8 cellular contexts compared by ENCODE assay signal in the genomic region with DNA sequence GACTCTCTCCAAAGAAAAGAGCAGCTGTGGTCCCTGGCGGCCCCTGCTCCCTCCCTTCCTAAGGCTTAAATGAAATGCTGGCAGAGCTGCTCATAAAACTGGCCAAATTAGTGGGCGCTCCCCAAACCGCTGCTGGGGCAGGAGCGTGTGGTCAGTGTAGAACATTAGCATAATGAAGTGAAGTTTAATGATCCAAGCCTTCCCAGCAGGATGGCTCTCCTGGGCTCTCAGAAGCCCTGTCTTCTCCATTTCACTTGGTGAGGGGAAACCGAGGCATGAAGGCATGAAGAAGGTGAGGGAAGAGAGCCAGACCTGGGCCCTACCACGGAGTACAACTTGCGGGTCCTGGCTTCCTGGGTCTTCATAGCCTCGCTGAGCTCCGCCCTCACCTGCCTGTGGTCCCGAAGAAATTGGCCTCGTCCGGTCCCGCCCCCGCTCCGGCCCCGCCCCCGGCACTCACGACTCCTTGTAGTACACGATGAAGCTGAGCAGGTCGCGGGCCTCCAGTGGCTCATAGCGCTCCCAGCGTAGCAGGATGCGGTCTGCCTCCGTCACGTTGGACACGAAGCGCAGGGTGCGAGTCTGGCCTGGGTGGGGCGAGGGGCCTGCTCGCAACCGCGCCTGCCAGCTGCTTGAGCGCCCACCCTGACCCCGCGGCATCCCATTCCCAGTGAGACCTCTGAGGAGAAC. TPM values are rescaled to one million over a fixed set of nuclear protein-coding genes. Genes with fewer than 3 reads are reported as not detected.
A peak's percentile ranks its signal among the peaks of the same experiment; 100 is the strongest.
DNase-seq lines count a peak whose midpoint lies in the region; ATAC-seq and TF ChIP-seq lines count a peak whose summit lies in the region.

No MANE protein-coding gene starts in this region.

- peak; percentile 53 to 79 (median 63) for DNase-seq in CD8-positive, alpha-beta memory T cell
- peak; percentile 95 for DNase-seq in activated CD8-positive, alpha-beta T cell treated with anti-CD3 and anti-CD28 coated beads for 36 hours
- peak; percentile 62 for DNase-seq in effector CD8-positive, alpha-beta T cell (lab: John Stamatoyannopoulos, UW)
- DNase-seq in spleen: peak; percentile 86
- DNase-seq in NCI-H524 (lab: John Stamatoyannopoulos, UW): no peak
- no peak for DNase-seq in NCI-H2107 treated with DMSO at 0.1 percent for 48 hours (lab: John Stamatoyannopoulos, UW; ENCODE audit: unreplicated experiment)
- no peak for DNase-seq in erythroblast (lab: John Stamatoyannopoulos, UW)
- DNase-seq in retina: no peak

- intact Hi-C loops in activated CD8-positive, alpha-beta T cell treated with anti-CD3 and anti-CD28 coated beads for 36 hours (cut with micrococcal nuclease): no loop called here
- intact Hi-C loops in spleen (cut with DNase I; ENCODE audit: low total_unique reads): no loop called here

- CTCF ChIA-PET in CD8-positive, alpha-beta memory T cell (lab: Charles Lee): interaction anchor here (0.9 to 7.3 kb wide), 8 partner anchors 9 to 159 kb away, joined by 4 to 58 read pairs (median 8); partner anchors contain the start of genes INSRR, NTRK1 and SH2D2A
- CTCF ChIA-PET in activated CD8-positive, alpha-beta T cell treated with anti-CD3 and anti-CD28 coated beads for 36 hours (lab: Charles Lee): interaction anchor here (0.8 to 5.7 kb wide), 10 partner anchors 11 to 123 kb away, joined by 3 to 81 read pairs (median 4); partner anchors contain the start of genes INSRR and NTRK1

- peaks cover 18 to 32% of the 10 kb centered on the region in 2 donors for H3K27me3 Mint-ChIP-seq in CD8-positive, alpha-beta memory T cell
- H3K27me3 Mint-ChIP-seq in activated CD8-positive, alpha-beta T cell treated with anti-CD3 and anti-CD28 coated beads for 36 hours: peaks cover 34% of the 10 kb centered on the region

- H3K9me3 Mint-ChIP-seq in CD8-positive, alpha-beta memory T cell: no peaks in the 10 kb centered on the region
- no peaks in the 10 kb centered on the region for H3K9me3 Mint-ChIP-seq in activated CD8-positive, alpha-beta T cell treated with anti-CD3 and anti-CD28 coated beads for 36 hours

- H3K4me3 ChIP-seq in CD8-positive, alpha-beta memory T cell (ENCODE audit: low read length): peak overlapping the region; percentile 60
- H3K4me3 ChIP-seq in spleen: peak overlapping the region in 1 of 8 donors; percentile 39

- WGBS in spleen, 5 donors: 11 to 26% (median 13%) methylated on average over 10 to 36 of the region's 36 CpGs

- ATAC-seq in activated CD8-positive, alpha-beta T cell treated with anti-CD3 and anti-CD28 coated beads for 36 hours: peak; percentile 87

- peaks cover 15% of the 10 kb centered on the region for H3K27me3 ChIP-seq in CD8-positive, alpha-beta memory T cell (ENCODE audit: insufficient read depth, low read length, poor library complexity, severe bottlenecking)
- H3K27me3 ChIP-seq in spleen (replicated peaks in 1 of 7): peaks cover 3 to 90% (median 39%) of the 10 kb centered on the region in 7 donors

- H3K4me3 Mint-ChIP-seq in CD8-positive, alpha-beta memory T cell: peak overlapping the region in 6 of 7 donors; percentile 54 to 85 (median 64)
- peak overlapping the region; percentile 70 for H3K4me3 Mint-ChIP-seq in activated CD8-positive, alpha-beta T cell treated with anti-CD3 and anti-CD28 coated beads for 36 hours

- no peak for TF ChIP-seq CTCF in activated CD8-positive, alpha-beta T cell treated with anti-CD3 and anti-CD28 coated beads for 36 hours (IDR thresholded peaks at IDR 0.05)
- TF ChIP-seq CTCF in spleen (IDR thresholded peaks at IDR 0.05 in 8 of 11, conservative IDR thresholded peaks at IDR 0.05 in 3 of 11): no peak

- H3K27ac Mint-ChIP-seq in CD8-positive, alpha-beta memory T cell: peak overlapping the region in 6 of 8 donors; percentile 27 to 94 (median 75)
- H3K27ac Mint-ChIP-seq in activated CD8-positive, alpha-beta T cell treated with anti-CD3 and anti-CD28 coated beads for 36 hours: peak overlapping the region; percentile 84

- TF ChIP-seq POLR2A in spleen (IDR thresholded peaks at IDR 0.05): no peak
- no peak for TF ChIP-seq POLR2A in erythroblast (IDR thresholded peaks at IDR 0.05; ENCODE audit: low read length)

- peaks cover 19% of the 10 kb centered on the region for H3K4me1 ChIP-seq in CD8-positive, alpha-beta memory T cell (ENCODE audit: insufficient read depth, low read length)
- H3K4me1 ChIP-seq in spleen: peaks cover 0 to 30% (median 16%) of the 10 kb centered on the region in 6 donors

- H3K27ac ChIP-seq in CD8-positive, alpha-beta memory T cell (ENCODE audit: low read depth, low read length): no peak overlapping the region
- no peak overlapping the region for H3K27ac ChIP-seq in spleen

- peaks cover 18 to 42% (median 22%) of the 10 kb centered on the region in 3 donors for H3K4me1 Mint-ChIP-seq in CD8-positive, alpha-beta memory T cell
- peaks cover 44% of the 10 kb centered on the region for H3K4me1 Mint-ChIP-seq in activated CD8-positive, alpha-beta T cell treated with anti-CD3 and anti-CD28 coated beads for 36 hours (ENCODE audit: low read depth)

- no peaks in the 10 kb centered on the region for H3K9me3 ChIP-seq in CD8-positive, alpha-beta memory T cell (ENCODE audit: low read length)
- no peaks in the 10 kb centered on the region for H3K9me3 ChIP-seq in spleen

- no peaks in the 10 kb centered on the region for H3K36me3 Mint-ChIP-seq in CD8-positive, alpha-beta memory T cell
- no peaks in the 10 kb centered on the region for H3K36me3 Mint-ChIP-seq in activated CD8-positive, alpha-beta T cell treated with anti-CD3 and anti-CD28 coated beads for 36 hours (ENCODE audit: low read depth)

- POLR2A ChIA-PET in CD8-positive, alpha-beta memory T cell (lab: Charles Lee): interaction anchor here (0.6 to 1.6 kb wide), 5 partner anchors 9 to 348 kb away, joined by 3 to 6 read pairs (median 4); no protein-coding TSS in a partner anchor
- POLR2A ChIA-PET in activated CD8-positive, alpha-beta T cell treated with anti-CD3 and anti-CD28 coated beads for 36 hours (lab: Charles Lee): interaction anchor here (1.1 to 2.4 kb wide), 9 partner anchors 9 to 47 kb away, joined by 3 to 19 read pairs (median 5); partner anchors contain the start of genes INSRR and NTRK1

- no peaks in the 10 kb centered on the region for H3K36me3 ChIP-seq in CD8-positive, alpha-beta memory T cell (ENCODE audit: insufficient read depth, low read length)
- H3K36me3 ChIP-seq in spleen: no peaks in the 10 kb centered on the region

RNA-seq across cellular contexts. Expression of gene INSRR, which starts 10.3 kb away (rescaled TPM):
- under 1 TPM in 1 of 2 experiments, not detected in 1; 0.07 TPM for total RNA-seq in CD8-positive, alpha-beta memory T cell
- polyA plus RNA-seq in CD8-positive, alpha-beta memory T cell: not detected
- total RNA-seq in activated CD8-positive, alpha-beta T cell treated with anti-CD3 and anti-CD28 coated beads for 36 hours: under 1 TPM; 0.47 to 0.54 TPM
- total RNA-seq in spleen: under 1 TPM in 3 of 7 donors, not detected in 4; 0.09 TPM
- under 1 TPM in 1 of 3 donors, not detected in 2; under 0.01 TPM for polyA plus RNA-seq in spleen

RNA-seq across cellular contexts. Expression of gene NTRK1, which starts 12.1 kb away (rescaled TPM):
- total RNA-seq in CD8-positive, alpha-beta memory T cell: 1 to 10 TPM; 2.9 to 3.0 TPM
- not detected for polyA plus RNA-seq in CD8-positive, alpha-beta memory T cell
- 10 to 100 TPM; 23.5 to 25.9 TPM for total RNA-seq in activated CD8-positive, alpha-beta T cell treated with anti-CD3 and anti-CD28 coated beads for 36 hours
- total RNA-seq in spleen: 1 to 10 TPM in 1 of 7 donors, under 1 TPM in 3, not detected in 3; 0.18 to 1.4 (median 0.48) TPM
- polyA plus RNA-seq in spleen: under 1 TPM in 2 of 3 donors, not detected in 1; 0.09 to 0.22 TPM

RNA-seq across cellular contexts. Expression of gene SH2D2A, which starts 32.0 kb away (rescaled TPM):
- 100 to 1,000 TPM; 163 to 170 TPM for total RNA-seq in CD8-positive, alpha-beta memory T cell
- polyA plus RNA-seq in CD8-positive, alpha-beta memory T cell: 62.1 TPM
- 100 to 1,000 TPM; 297 to 315 TPM for total RNA-seq in activated CD8-positive, alpha-beta T cell treated with anti-CD3 and anti-CD28 coated beads for 36 hours
- total RNA-seq in spleen: 10 to 100 TPM; 10.4 to 22.1 (median 15.1) TPM
- 1 to 10 TPM; 3.6 to 5.6 (median 5.2) TPM for polyA plus RNA-seq in spleen

RNA-seq across cellular contexts. Expression of gene PEAR1, which starts 44.9 kb away (rescaled TPM):
- not detected for total RNA-seq in CD8-positive, alpha-beta memory T cell
- not detected for polyA plus RNA-seq in CD8-positive, alpha-beta memory T cell
- under 1 TPM in 1 of 2 experiments, not detected in 1; 0.07 TPM for total RNA-seq in activated CD8-positive, alpha-beta T cell treated with anti-CD3 and anti-CD28 coated beads for 36 hours
- 10 to 100 TPM; 16.1 to 28.3 (median 24.2) TPM for total RNA-seq in spleen
- 1 to 10 TPM; 1.4 to 6.2 (median 2.6) TPM for polyA plus RNA-seq in spleen

Comparison
In these comparisons a context has a peak if more than half of its experiments do, and no peak if none do; other contexts are left out.
1. DNase-seq: peak in CD8-positive, alpha-beta memory T cell (5 of 5), activated CD8-positive, alpha-beta T cell treated with anti-CD3 and anti-CD28 coated beads for 36 hours (single experiment), effector CD8-positive, alpha-beta T cell (single experiment) and spleen (single experiment); none in NCI-H524 (0 of 2), NCI-H2107 treated with DMSO at 0.1 percent for 48 hours (single experiment), erythroblast (0 of 2) and retina (single experiment).
2. RNA of gene NTRK1, which starts 12.1 kb away (total RNA-seq): 23.5 to 25.9 TPM in activated CD8-positive, alpha-beta T cell treated with anti-CD3 and anti-CD28 coated beads for 36 hours; 2.9 to 3.0 TPM in CD8-positive, alpha-beta memory T cell and 0.18 to 1.4 TPM in spleen; every median in the first group is over 4 times any median in the second.
3. RNA of gene SH2D2A, which starts 32.0 kb away (total RNA-seq): 297 to 315 TPM in activated CD8-positive, alpha-beta T cell treated with anti-CD3 and anti-CD28 coated beads for 36 hours and 163 to 170 TPM in CD8-positive, alpha-beta memory T cell; 10.4 to 22.1 TPM in spleen; every median in the first group is over 4 times any median in the second.